In the genomic region with DNA sequence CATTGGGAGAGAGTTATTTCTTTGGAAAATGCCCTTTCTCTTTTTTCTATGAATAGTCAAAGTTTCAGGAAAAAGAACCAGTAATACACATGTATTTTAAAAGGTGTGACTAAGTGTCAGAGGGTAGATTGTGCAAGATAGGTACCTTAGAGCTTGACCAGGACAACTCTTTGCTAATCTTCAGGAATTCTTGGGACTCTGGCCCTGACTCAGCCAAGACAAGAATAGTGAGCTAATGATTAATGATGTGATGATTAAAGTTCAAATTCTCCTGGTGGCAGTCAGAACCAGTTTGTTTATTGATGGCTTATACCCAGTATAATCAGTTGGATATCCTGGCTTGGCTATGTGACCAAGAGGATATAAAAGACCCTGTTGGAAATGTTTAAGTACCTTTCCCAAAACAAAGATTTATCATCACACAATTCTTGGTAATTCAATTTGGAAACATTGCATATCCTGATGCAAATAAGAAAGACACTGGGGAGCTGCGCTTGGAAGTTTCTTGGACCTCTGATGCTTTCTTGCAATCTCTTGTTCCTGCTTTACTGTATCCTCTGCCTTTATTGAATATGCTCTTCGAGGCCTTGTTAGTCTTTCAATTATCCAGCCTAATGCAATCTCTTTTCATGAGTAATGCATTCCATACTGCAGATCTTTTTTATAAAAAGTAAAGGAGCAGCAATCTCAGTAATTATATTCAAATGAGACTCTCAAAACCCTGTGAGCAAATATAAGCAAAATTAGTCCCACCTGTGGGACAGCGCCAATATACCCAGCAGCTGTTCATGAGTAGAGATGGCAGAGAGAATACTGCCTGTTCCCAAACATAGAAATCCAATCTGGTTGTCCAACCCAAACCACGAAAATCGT, we compare ENCODE assay signal across 1 cellular context.
TF ChIP-seq lines count a peak whose summit lies in the region.

No MANE protein-coding gene starts in this region.

TF ChIP-seq in HepG2, 621 proteins besides CTCF, POLR2A, EP300 and RAD21 (continued from another document and continues in another):
- peak; percentile 38 to 55; a peak in 2 of 4 replicates for TF ChIP-seq NR2F1 (CRISPR knock-in tag; IDR thresholded peaks at IDR 0.05)
- TF ChIP-seq, protein P1, sequence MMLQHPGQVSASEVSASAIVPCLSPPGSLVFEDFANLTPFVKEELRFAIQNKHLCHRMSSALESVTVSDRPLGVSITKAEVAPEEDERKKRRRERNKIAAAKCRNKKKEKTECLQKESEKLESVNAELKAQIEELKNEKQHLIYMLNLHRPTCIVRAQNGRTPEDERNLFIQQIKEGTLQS (CRISPR knock-in tag; IDR thresholded peaks at IDR 0.05): peak; percentile 49; the same call in 1 of the 2 replicates
- no peak for TF ChIP-seq ZNF510 (CRISPR knock-in tag; IDR thresholded peaks at IDR 0.05; ENCODE audit: low read depth)
- TF ChIP-seq, protein P2, sequence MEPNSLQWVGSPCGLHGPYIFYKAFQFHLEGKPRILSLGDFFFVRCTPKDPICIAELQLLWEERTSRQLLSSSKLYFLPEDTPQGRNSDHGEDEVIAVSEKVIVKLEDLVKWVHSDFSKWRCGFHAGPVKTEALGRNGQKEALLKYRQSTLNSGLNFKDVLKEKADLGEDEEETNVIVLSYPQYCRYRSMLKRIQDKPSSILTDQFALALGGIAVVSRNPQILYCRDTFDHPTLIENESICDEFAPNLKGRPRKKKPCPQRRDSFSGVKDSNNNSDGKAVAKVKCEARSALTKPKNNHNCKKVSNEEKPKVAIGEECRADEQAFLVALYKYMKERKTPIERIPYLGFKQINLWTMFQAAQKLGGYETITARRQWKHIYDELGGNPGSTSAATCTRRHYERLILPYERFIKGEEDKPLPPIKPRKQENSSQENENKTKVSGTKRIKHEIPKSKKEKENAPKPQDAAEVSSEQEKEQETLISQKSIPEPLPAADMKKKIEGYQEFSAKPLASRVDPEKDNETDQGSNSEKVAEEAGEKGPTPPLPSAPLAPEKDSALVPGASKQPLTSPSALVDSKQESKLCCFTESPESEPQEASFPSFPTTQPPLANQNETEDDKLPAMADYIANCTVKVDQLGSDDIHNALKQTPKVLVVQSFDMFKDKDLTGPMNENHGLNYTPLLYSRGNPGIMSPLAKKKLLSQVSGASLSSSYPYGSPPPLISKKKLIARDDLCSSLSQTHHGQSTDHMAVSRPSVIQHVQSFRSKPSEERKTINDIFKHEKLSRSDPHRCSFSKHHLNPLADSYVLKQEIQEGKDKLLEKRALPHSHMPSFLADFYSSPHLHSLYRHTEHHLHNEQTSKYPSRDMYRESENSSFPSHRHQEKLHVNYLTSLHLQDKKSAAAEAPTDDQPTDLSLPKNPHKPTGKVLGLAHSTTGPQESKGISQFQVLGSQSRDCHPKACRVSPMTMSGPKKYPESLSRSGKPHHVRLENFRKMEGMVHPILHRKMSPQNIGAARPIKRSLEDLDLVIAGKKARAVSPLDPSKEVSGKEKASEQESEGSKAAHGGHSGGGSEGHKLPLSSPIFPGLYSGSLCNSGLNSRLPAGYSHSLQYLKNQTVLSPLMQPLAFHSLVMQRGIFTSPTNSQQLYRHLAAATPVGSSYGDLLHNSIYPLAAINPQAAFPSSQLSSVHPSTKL (CRISPR knock-in tag; IDR thresholded peaks at IDR 0.05): peak; percentile 97
- TF ChIP-seq FOXK1 (CRISPR knock-in tag; IDR thresholded peaks at IDR 0.05; ENCODE audit: borderline replicate concordance, low read depth): peak; percentile 50; the same call in 1 of the 2 replicates
- TF ChIP-seq FOSL2 (CRISPR knock-in tag; IDR thresholded peaks at IDR 0.05): peak; percentile 89
- TF ChIP-seq ZNF232 (CRISPR knock-in tag; IDR thresholded peaks at IDR 0.05; ENCODE audit: borderline replicate concordance): no peak
- TF ChIP-seq SIX4 (CRISPR knock-in tag; IDR thresholded peaks at IDR 0.05): no peak
- peak; percentile 69; the same call in 1 of the 2 replicates for TF ChIP-seq IRF2 (CRISPR knock-in tag; IDR thresholded peaks at IDR 0.05)
- TF ChIP-seq TCF7 (IDR thresholded peaks at IDR 0.05; ENCODE audit: low read depth): peak; percentile 37; the same call in 1 of the 2 replicates
- 0 out of 2 replicates have a peak, but pooled peaks have one; percentile 29 for TF ChIP-seq ZFP1 (CRISPR knock-in tag; IDR thresholded peaks at IDR 0.05)
- 0 out of 2 replicates have a peak, but pooled peaks have one; percentile 25 for TF ChIP-seq NR2C2 (CRISPR knock-in tag; IDR thresholded peaks at IDR 0.05; ENCODE audit: borderline replicate concordance)
- peak; percentile 85 for TF ChIP-seq NR2F6 (IDR thresholded peaks at IDR 0.05)
- peak; percentile 72 for TF ChIP-seq NR2F6 (CRISPR knock-in tag; IDR thresholded peaks at IDR 0.05)
- TF ChIP-seq, protein P3, sequence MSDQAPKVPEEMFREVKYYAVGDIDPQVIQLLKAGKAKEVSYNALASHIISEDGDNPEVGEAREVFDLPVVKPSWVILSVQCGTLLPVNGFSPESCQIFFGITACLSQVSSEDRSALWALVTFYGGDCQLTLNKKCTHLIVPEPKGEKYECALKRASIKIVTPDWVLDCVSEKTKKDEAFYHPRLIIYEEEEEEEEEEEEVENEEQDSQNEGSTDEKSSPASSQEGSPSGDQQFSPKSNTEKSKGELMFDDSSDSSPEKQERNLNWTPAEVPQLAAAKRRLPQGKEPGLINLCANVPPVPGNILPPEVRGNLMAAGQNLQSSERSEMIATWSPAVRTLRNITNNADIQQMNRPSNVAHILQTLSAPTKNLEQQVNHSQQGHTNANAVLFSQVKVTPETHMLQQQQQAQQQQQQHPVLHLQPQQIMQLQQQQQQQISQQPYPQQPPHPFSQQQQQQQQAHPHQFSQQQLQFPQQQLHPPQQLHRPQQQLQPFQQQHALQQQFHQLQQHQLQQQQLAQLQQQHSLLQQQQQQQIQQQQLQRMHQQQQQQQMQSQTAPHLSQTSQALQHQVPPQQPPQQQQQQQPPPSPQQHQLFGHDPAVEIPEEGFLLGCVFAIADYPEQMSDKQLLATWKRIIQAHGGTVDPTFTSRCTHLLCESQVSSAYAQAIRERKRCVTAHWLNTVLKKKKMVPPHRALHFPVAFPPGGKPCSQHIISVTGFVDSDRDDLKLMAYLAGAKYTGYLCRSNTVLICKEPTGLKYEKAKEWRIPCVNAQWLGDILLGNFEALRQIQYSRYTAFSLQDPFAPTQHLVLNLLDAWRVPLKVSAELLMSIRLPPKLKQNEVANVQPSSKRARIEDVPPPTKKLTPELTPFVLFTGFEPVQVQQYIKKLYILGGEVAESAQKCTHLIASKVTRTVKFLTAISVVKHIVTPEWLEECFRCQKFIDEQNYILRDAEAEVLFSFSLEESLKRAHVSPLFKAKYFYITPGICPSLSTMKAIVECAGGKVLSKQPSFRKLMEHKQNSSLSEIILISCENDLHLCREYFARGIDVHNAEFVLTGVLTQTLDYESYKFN (CRISPR knock-in tag; conservative IDR thresholded peaks at IDR 0.05): peak; percentile 92
- TF ChIP-seq ZMYM4 (CRISPR knock-in tag; IDR thresholded peaks at IDR 0.05): peak; percentile 71; the same call in 1 of the 2 replicates
- peak; percentile 31; the same call in 1 of the 2 replicates for TF ChIP-seq ESRRA (CRISPR knock-in tag; IDR thresholded peaks at IDR 0.05; ENCODE audit: low read depth)
- TF ChIP-seq, protein P4, sequence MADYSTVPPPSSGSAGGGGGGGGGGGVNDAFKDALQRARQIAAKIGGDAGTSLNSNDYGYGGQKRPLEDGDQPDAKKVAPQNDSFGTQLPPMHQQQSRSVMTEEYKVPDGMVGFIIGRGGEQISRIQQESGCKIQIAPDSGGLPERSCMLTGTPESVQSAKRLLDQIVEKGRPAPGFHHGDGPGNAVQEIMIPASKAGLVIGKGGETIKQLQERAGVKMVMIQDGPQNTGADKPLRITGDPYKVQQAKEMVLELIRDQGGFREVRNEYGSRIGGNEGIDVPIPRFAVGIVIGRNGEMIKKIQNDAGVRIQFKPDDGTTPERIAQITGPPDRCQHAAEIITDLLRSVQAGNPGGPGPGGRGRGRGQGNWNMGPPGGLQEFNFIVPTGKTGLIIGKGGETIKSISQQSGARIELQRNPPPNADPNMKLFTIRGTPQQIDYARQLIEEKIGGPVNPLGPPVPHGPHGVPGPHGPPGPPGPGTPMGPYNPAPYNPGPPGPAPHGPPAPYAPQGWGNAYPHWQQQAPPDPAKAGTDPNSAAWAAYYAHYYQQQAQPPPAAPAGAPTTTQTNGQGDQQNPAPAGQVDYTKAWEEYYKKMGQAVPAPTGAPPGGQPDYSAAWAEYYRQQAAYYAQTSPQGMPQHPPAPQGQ (CRISPR knock-in tag; IDR thresholded peaks at IDR 0.05; ENCODE audit: borderline replicate concordance): no peak
- no peak for TF ChIP-seq ZNF543 (CRISPR knock-in tag; IDR thresholded peaks at IDR 0.05)
- TF ChIP-seq, protein P5, sequence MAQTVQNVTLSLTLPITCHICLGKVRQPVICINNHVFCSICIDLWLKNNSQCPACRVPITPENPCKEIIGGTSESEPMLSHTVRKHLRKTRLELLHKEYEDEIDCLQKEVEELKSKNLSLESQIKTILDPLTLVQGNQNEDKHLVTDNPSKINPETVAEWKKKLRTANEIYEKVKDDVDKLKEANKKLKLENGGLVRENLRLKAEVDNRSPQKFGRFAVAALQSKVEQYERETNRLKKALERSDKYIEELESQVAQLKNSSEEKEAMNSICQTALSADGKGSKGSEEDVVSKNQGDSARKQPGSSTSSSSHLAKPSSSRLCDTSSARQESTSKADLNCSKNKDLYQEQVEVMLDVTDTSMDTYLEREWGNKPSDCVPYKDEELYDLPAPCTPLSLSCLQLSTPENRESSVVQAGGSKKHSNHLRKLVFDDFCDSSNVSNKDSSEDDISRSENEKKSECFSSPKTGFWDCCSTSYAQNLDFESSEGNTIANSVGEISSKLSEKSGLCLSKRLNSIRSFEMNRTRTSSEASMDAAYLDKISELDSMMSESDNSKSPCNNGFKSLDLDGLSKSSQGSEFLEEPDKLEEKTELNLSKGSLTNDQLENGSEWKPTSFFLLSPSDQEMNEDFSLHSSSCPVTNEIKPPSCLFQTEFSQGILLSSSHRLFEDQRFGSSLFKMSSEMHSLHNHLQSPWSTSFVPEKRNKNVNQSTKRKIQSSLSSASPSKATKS (CRISPR knock-in tag; IDR thresholded peaks at IDR 0.05): no peak
- TF ChIP-seq REPIN1 (CRISPR knock-in tag; IDR thresholded peaks at IDR 0.05; ENCODE audit: borderline replicate concordance, low read depth): peak; percentile 60; the same call in 1 of the 2 replicates
- TF ChIP-seq ZMAT3 (CRISPR knock-in tag; conservative IDR thresholded peaks at IDR 0.05): no peak
- TF ChIP-seq PHF21A (CRISPR knock-in tag; IDR thresholded peaks at IDR 0.05): peak; percentile 65; the same call in 1 of the 2 replicates
- TF ChIP-seq MIXL1 (CRISPR knock-in tag; IDR thresholded peaks at IDR 0.05): peak; percentile 80
- no peak for TF ChIP-seq ZKSCAN5 (CRISPR knock-in tag; IDR thresholded peaks at IDR 0.05)
- peak; percentile 70 for TF ChIP-seq FOXA3 (CRISPR knock-in tag; IDR thresholded peaks at IDR 0.05)
- TF ChIP-seq ELF3 (CRISPR knock-in tag; IDR thresholded peaks at IDR 0.05): peak; percentile 77
- no peak for TF ChIP-seq SYNCRIP (IDR thresholded peaks at IDR 0.05; ENCODE audit: insufficient read depth, low read depth, low read length)
- TF ChIP-seq HNRNPUL1 (IDR thresholded peaks at IDR 0.05; ENCODE audit: low read depth, low read length): 0 out of 2 replicates have a peak, but pooled peaks have one; percentile 62
- TF ChIP-seq ZNF260 (CRISPR knock-in tag; IDR thresholded peaks at IDR 0.05; ENCODE audit: borderline replicate concordance, low read depth): no peak
- 0 out of 2 replicates have a peak, but pooled peaks have one; percentile 36 for TF ChIP-seq DMAP1 (CRISPR knock-in tag; IDR thresholded peaks at IDR 0.05)
- TF ChIP-seq BCL6 (CRISPR knock-in tag; IDR thresholded peaks at IDR 0.05): peak; percentile 96
- no peak for TF ChIP-seq ZNF180 (CRISPR knock-in tag; IDR thresholded peaks at IDR 0.05; ENCODE audit: borderline replicate concordance, low read depth)
- TF ChIP-seq ZNF331 (CRISPR knock-in tag; IDR thresholded peaks at IDR 0.05): peak; percentile 76; the same call in 1 of the 2 replicates
- TF ChIP-seq HCFC1 (IDR thresholded peaks at IDR 0.05; ENCODE audit: low read depth, low read length): no peak
- TF ChIP-seq FOXP1 (IDR thresholded peaks at IDR 0.05): no peak
- TF ChIP-seq FOXP1 (CRISPR knock-in tag; IDR thresholded peaks at IDR 0.05): peak; percentile 61; the same call in 1 of the 2 replicates
- TF ChIP-seq MLLT10 (CRISPR knock-in tag; IDR thresholded peaks at IDR 0.05): no peak
- TF ChIP-seq ZNF484 (CRISPR knock-in tag; IDR thresholded peaks at IDR 0.05; ENCODE audit: borderline replicate concordance, low read depth): no peak
- TF ChIP-seq HDAC2 (CRISPR knock-in tag; IDR thresholded peaks at IDR 0.05): peak; percentile 83
- no peak for TF ChIP-seq ZNF768 (CRISPR knock-in tag; IDR thresholded peaks at IDR 0.05)
- 0 out of 2 replicates have a peak, but pooled peaks have one; percentile 42 for TF ChIP-seq ZSCAN9 (CRISPR knock-in tag; IDR thresholded peaks at IDR 0.05; ENCODE audit: borderline replicate concordance)
- TF ChIP-seq, protein P6, sequence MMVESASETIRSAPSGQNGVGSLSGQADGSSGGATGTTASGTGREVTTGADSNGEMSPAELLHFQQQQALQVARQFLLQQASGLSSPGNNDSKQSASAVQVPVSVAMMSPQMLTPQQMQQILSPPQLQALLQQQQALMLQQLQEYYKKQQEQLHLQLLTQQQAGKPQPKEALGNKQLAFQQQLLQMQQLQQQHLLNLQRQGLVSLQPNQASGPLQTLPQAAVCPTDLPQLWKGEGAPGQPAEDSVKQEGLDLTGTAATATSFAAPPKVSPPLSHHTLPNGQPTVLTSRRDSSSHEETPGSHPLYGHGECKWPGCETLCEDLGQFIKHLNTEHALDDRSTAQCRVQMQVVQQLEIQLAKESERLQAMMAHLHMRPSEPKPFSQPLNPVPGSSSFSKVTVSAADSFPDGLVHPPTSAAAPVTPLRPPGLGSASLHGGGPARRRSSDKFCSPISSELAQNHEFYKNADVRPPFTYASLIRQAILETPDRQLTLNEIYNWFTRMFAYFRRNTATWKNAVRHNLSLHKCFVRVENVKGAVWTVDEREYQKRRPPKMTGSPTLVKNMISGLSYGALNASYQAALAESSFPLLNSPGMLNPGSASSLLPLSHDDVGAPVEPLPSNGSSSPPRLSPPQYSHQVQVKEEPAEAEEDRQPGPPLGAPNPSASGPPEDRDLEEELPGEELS (CRISPR knock-in tag; IDR thresholded peaks at IDR 0.05): peak; percentile 56
- TF ChIP-seq ZSCAN25 (CRISPR knock-in tag; IDR thresholded peaks at IDR 0.05): no peak
- TF ChIP-seq ZNF251 (CRISPR knock-in tag; IDR thresholded peaks at IDR 0.05): no peak
- TF ChIP-seq ASH2L (IDR thresholded peaks at IDR 0.05; ENCODE audit: insufficient read length, low read depth, low read length): peak; percentile 31
- TF ChIP-seq ZNF431 (CRISPR knock-in tag; IDR thresholded peaks at IDR 0.05; ENCODE audit: borderline replicate concordance, low read depth): no peak
- peak; percentile 58; the same call in 1 of the 2 replicates for TF ChIP-seq THAP11 (CRISPR knock-in tag; IDR thresholded peaks at IDR 0.05)
- TF ChIP-seq SUZ12 (IDR thresholded peaks at IDR 0.05; ENCODE audit: low read depth, low read length): no peak
- TF ChIP-seq MEIS1 (CRISPR knock-in tag; IDR thresholded peaks at IDR 0.05; ENCODE audit: borderline replicate concordance): no peak
- TF ChIP-seq, protein P7, sequence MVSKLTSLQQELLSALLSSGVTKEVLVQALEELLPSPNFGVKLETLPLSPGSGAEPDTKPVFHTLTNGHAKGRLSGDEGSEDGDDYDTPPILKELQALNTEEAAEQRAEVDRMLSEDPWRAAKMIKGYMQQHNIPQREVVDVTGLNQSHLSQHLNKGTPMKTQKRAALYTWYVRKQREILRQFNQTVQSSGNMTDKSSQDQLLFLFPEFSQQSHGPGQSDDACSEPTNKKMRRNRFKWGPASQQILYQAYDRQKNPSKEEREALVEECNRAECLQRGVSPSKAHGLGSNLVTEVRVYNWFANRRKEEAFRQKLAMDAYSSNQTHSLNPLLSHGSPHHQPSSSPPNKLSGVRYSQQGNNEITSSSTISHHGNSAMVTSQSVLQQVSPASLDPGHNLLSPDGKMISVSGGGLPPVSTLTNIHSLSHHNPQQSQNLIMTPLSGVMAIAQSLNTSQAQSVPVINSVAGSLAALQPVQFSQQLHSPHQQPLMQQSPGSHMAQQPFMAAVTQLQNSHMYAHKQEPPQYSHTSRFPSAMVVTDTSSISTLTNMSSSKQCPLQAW (CRISPR knock-in tag; IDR thresholded peaks at IDR 0.05): peak; percentile 86
